11 cellular contexts compared by ENCODE assay signal in genomic region chr3:58074126-58074715, GRCh38.
A peak's percentile ranks its signal among the peaks of the same experiment; 100 is the strongest.
DNase-seq lines count a peak whose midpoint lies in the region; ATAC-seq, FAIRE-seq and TF ChIP-seq lines count a peak whose summit lies in the region.
"Had no signal": no experiment of that assay in that cellular context is flagged by ENCODE, and none has a peak within 500 bp of the region (broad histone marks: within the 10 kb centered on the region; RNA-seq: fewer than 3 reads in every experiment).

No MANE protein-coding gene starts in this region.

- H3K79me2 ChIP-seq in Karpas-422 (ENCODE audit: low read length) (no peaks in the 10 kb centered on the region), K562 (ENCODE audit: control insufficient read depth, insufficient read depth, low read length) (peaks cover 7% of the 10 kb centered on the region; the same call in 1 of the 3 replicates), PC-3 (ENCODE audit: low read length) (peaks cover 99% of the 10 kb centered on the region)

- H3K4me1 ChIP-seq in Karpas-422 (ENCODE audit: low read length), result peaks cover 9% of the 10 kb centered on the region
- peaks cover 0 to 7% of the 10 kb centered on the region in 2 experiments; a peak in 2 of 5 replicates for H3K4me1 ChIP-seq in K562 (replicated peaks in 1 of 2; ENCODE audit: control insufficient read depth in 2 of 2, insufficient read depth in 2 of 2, low read length in 2 of 2)
- no peaks in the 10 kb centered on the region for H3K4me1 ChIP-seq in PC-3 (ENCODE audit: insufficient read depth, low read length)

- H3K27me3 ChIP-seq in Karpas-422 (ENCODE audit: low read length) (no peaks in the 10 kb centered on the region), K562 (ENCODE audit: control insufficient read depth in 2 of 2, insufficient read depth in 2 of 2, low read length in 2 of 2) (no peaks in the 10 kb centered on the region), PC-3 (ENCODE audit: low read length) (no peaks in the 10 kb centered on the region)

- CTCF ChIA-PET in K562 (lab: Yijun Ruan, JAX; ENCODE audit: low intra/inter-chr PET ratio), result no interaction called here
- CTCF ChIA-PET in PC-3 (lab: Charles Lee), result no interaction called here

- peaks cover 4% of the 10 kb centered on the region for H3F3A ChIP-seq in PC-3 (ENCODE audit: low read length, unreplicated experiment)

- ATAC-seq in GM18868 (IDR thresholded peaks at IDR 0.05; ENCODE audit: unreplicated experiment) (peak; percentile 55), K562 (no peak), HG03097 (IDR thresholded peaks at IDR 0.05; ENCODE audit: low FRiP score, unreplicated experiment) (no peak), GM19397 (IDR thresholded peaks at IDR 0.05; ENCODE audit: unreplicated experiment) (no peak), PC-3 (no peak)
- ATAC-seq: left cardiac atrium, right cardiac atrium had no signal

- TF ChIP-seq CTCF in K562 (IDR thresholded peaks at IDR 0.05 in 2 of 3, conservative IDR thresholded peaks at IDR 0.05 in 1 of 3; ENCODE audit: insufficient read depth in 2 of 3, low read depth in 1 of 3, low read length in 3 of 3) (no peak), PC-3 (conservative IDR thresholded peaks at IDR 0.05; ENCODE audit: low read depth, low read length) (no peak)

- FAIRE-seq in K562 (lab: Jason Lieb, UNC), result no peak

- no peak overlapping the region for H3K27ac ChIP-seq in Karpas-422 (ENCODE audit: low read length)
- no peak overlapping the region for H3K27ac ChIP-seq in K562 (ENCODE audit: extremely low read depth, low read depth, low read length)
- H3K27ac ChIP-seq in PC-3 (ENCODE audit: low read length), result no peak overlapping the region

- POLR2A ChIA-PET in K562 (lab: Yijun Ruan, JAX) (interaction anchor here (0.8 kb wide), 1 partner anchor 13 kb away, joined by 3 read pairs; no protein-coding TSS in a partner anchor), PC-3 (lab: Charles Lee; ENCODE audit: unreplicated experiment) (no interaction called here)

- H3K9me3 ChIP-seq in Karpas-422 (ENCODE audit: low read length), result no peaks in the 10 kb centered on the region
- H3K9me3 ChIP-seq in K562 (replicated peaks; ENCODE audit: control insufficient read depth, insufficient read depth, low read depth, low read length), result no peaks in the 10 kb centered on the region
- H3K9me3 ChIP-seq in PC-3 (ENCODE audit: low read length), result no peaks in the 10 kb centered on the region

- DNase-seq in AML-193 (lab: John Stamatoyannopoulos, UW) (peak; percentile 43 to 63), Karpas-422 (no peak), K562 (ENCODE audit: extremely low read depth in 1 of 4, low spot score in 3 of 4) (no peak), PC-3 (no peak)
- no peak for DNase-seq in activated CD4-positive, CD25-positive, alpha-beta regulatory T cell (lab: John Stamatoyannopoulos, UW)
- DNase-seq: C1 segment of cervical spinal cord, left cardiac atrium, right cardiac atrium had no signal

- no peak overlapping the region for H2AFZ ChIP-seq in Karpas-422 (ENCODE audit: low read length)
- no peak overlapping the region for H2AFZ ChIP-seq in K562 (ENCODE audit: low read depth, low read length)
- no peak overlapping the region for H2AFZ ChIP-seq in PC-3 (ENCODE audit: low read length)

- TF ChIP-seq EP300 in K562 (IDR thresholded peaks at IDR 0.05; ENCODE audit: low read length), result no peak

- no peak for TF ChIP-seq POLR2A in K562 (conservative IDR thresholded peaks at IDR 0.05)

- BruUV-seq in K562 (replicated peaks; lab: Mats Ljungman, UMichigan) (no TSS peak), PC-3 (replicated peaks; lab: Mats Ljungman, UMichigan) (no TSS peak)

- H3K4me2 ChIP-seq in Karpas-422 (ENCODE audit: low read depth, low read length, poor library complexity, severe bottlenecking) (peak overlapping the region; percentile 7), K562 (ENCODE audit: insufficient read depth, low read length) (no peak overlapping the region), PC-3 (ENCODE audit: low read length) (no peak overlapping the region)

- H4K20me1 ChIP-seq in Karpas-422 (ENCODE audit: insufficient read depth, low read depth, low read length), result no peaks in the 10 kb centered on the region
- no peaks in the 10 kb centered on the region for H4K20me1 ChIP-seq in K562 (replicated peaks; ENCODE audit: control insufficient read depth, insufficient read depth, low read length)
- H4K20me1 ChIP-seq in PC-3 (ENCODE audit: low read length), result peaks cover 76% of the 10 kb centered on the region

- no peak for TF ChIP-seq RAD21 in K562 (CRISPR knock-in tag; conservative IDR thresholded peaks at IDR 0.05 in 1 of 2, IDR thresholded peaks at IDR 0.05 in 1 of 2)

- H3K9me2 ChIP-seq in Karpas-422 (replicated peaks; ENCODE audit: insufficient read depth, low read length) (no peaks in the 10 kb centered on the region), PC-3 (replicated peaks; ENCODE audit: low read length) (no peaks in the 10 kb centered on the region)

- intact Hi-C loops in K562 (cut with micrococcal nuclease) (no loop called here), PC-3 (cut with micrococcal nuclease) (no loop called here)

- H3K4me3 ChIP-seq in Karpas-422 (ENCODE audit: low read length) (no peak overlapping the region), K562 (no peak overlapping the region), PC-3 (ENCODE audit: low read length) (no peak overlapping the region)

- no peaks in the 10 kb centered on the region for H3K36me3 ChIP-seq in Karpas-422 (ENCODE audit: insufficient read depth, low read length)
- peaks cover 19% of the 10 kb centered on the region; the same call in 2 of the 3 replicates for H3K36me3 ChIP-seq in K562 (ENCODE audit: control insufficient read depth, insufficient read depth, low read length)
- peaks cover 36% of the 10 kb centered on the region for H3K36me3 ChIP-seq in PC-3 (ENCODE audit: low read depth, low read length)

- 28% methylated on average over 4 of the region's 4 CpGs for WGBS in K562 (ENCODE audit: insufficient coverage, low coverage, missing lambda C conversion rate)

- in situ Hi-C loops in K562 (cut with MboI), result no loop called here

- H3K9me1 ChIP-seq in K562 (ENCODE audit: control insufficient read depth, insufficient read depth, low read length), result no peaks in the 10 kb centered on the region

- H3K9ac ChIP-seq in Karpas-422 (ENCODE audit: low read length) (no peak overlapping the region), K562 (ENCODE audit: insufficient read depth in 1 of 2, low read depth in 2 of 2, low read length in 2 of 2) (no peak overlapping the region), PC-3 (ENCODE audit: low read length) (no peak overlapping the region)

TF ChIP-seq in K562, 482 proteins besides CTCF, POLR2A, EP300 and RAD21:
- peak; percentile 90 for TF ChIP-seq SPI1 (IDR thresholded peaks at IDR 0.05; ENCODE audit: borderline replicate concordance, low read depth, low read length)
- TF ChIP-seq TCF15 (CRISPR knock-in tag; IDR thresholded peaks at IDR 0.05), result no peak

Comparison
In these comparisons a context has a peak if more than half of its experiments do, and no peak if none do; other contexts are left out.
1. DNase-seq: peak in AML-193 (2 of 2); none in Karpas-422 (single experiment), K562 (0 of 4), activated CD4-positive, CD25-positive, alpha-beta regulatory T cell (0 of 4) and PC-3 (single experiment).